18 cellular contexts compared by ENCODE assay signal in genomic region chr10:97140284-97140846, GRCh38. TPM values are rescaled to one million over a fixed set of nuclear protein-coding genes. Genes with fewer than 3 reads are reported as not detected.
A peak's percentile ranks its signal among the peaks of the same experiment; 100 is the strongest.
DNase-seq lines count a peak whose midpoint lies in the region; TF ChIP-seq lines count a peak whose summit lies in the region.
"Had no signal": no experiment of that assay in that cellular context is flagged by ENCODE, and none has a peak within 500 bp of the region (broad histone marks: within the 10 kb centered on the region; RNA-seq: fewer than 3 reads in every experiment).

No MANE protein-coding gene starts in this region.

- H3K27ac Mint-ChIP-seq in brain (peak overlapping the region; percentile 5 to 98 (median 94)), nephron (peak overlapping the region in 2 of 3 experiments; percentile 32 to 50)
- no peak overlapping the region for H3K27ac Mint-ChIP-seq in activated naive CD8-positive, alpha-beta T cell treated with anti-CD3 and anti-CD28 coated beads for 36 hours

- peaks cover 0 to 10% (median 0%) of the 10 kb centered on the region in 5 experiments for H3K9me3 Mint-ChIP-seq in brain
- no peaks in the 10 kb centered on the region for H3K9me3 Mint-ChIP-seq in nephron
- no peaks in the 10 kb centered on the region for H3K9me3 Mint-ChIP-seq in activated naive CD8-positive, alpha-beta T cell treated with anti-CD3 and anti-CD28 coated beads for 36 hours

- H3K27me3 Mint-ChIP-seq in brain (peaks cover 29% of the 10 kb centered on the region), nephron (ENCODE audit: low read depth) (peaks cover 29% of the 10 kb centered on the region)
- H3K27me3 Mint-ChIP-seq in activated naive CD8-positive, alpha-beta T cell treated with anti-CD3 and anti-CD28 coated beads for 36 hours: peaks cover 23% of the 10 kb centered on the region

- peak overlapping the region in 4 of 5 experiments; percentile 11 to 70 (median 34) for H3K4me3 Mint-ChIP-seq in brain
- H3K4me3 Mint-ChIP-seq in nephron: peak overlapping the region in 1 of 3 experiments; percentile 2
- no peak overlapping the region for H3K4me3 Mint-ChIP-seq in activated naive CD8-positive, alpha-beta T cell treated with anti-CD3 and anti-CD28 coated beads for 36 hours

- H3K4me1 Mint-ChIP-seq in brain: peaks cover 71% of the 10 kb centered on the region
- peaks cover 24% of the 10 kb centered on the region for H3K4me1 Mint-ChIP-seq in nephron
- no peaks in the 10 kb centered on the region for H3K4me1 Mint-ChIP-seq in activated naive CD8-positive, alpha-beta T cell treated with anti-CD3 and anti-CD28 coated beads for 36 hours

- TF ChIP-seq CTCF in brain (conservative IDR thresholded peaks at IDR 0.05) (no peak), nephron (IDR thresholded peaks at IDR 0.05; ENCODE audit: unreplicated experiment in 3 of 3) (no peak)

- DNase-seq in ELF-1 (ENCODE audit: low read depth, low spot score): peak; percentile 34
- DNase-seq in MV-4-11 (lab: John Stamatoyannopoulos, UW): peak; percentile 25
- no peak for DNase-seq in stimulated activated CD4-positive, alpha-beta T cell treated with anti-CD3 and anti-CD28 coated beads, Interleukin-2, amount 100 ng/mL, for 48 hours
- DNase-seq in activated CD4-positive, alpha-beta T cell treated with anti-CD3 and anti-CD28 coated beads for 48 hours: no peak
- DNase-seq in activated naive CD8-positive, alpha-beta T cell treated with anti-CD3 and anti-CD28 coated beads for 36 hours: no peak
- DNase-seq in NCI-H748 treated with DMSO at 0.1 percent for 48 hours (lab: John Stamatoyannopoulos, UW): no peak
- DNase-seq: activated effector memory CD4-positive, alpha-beta T cell treated with Interleukin-2 at 50 U/mL for 16 hours; COR-L47; erythroblast; GF-D8; mucosa of descending colon; NCI-H1417 treated with DMSO at 0.1 percent for 48 hours; NCI-H345; posterior cingulate gyrus; stimulated activated CD4-positive, alpha-beta T cell treated with anti-CD3 and anti-CD28 coated beads, Interleukin-12 subunit alpha, Interleukin-12 subunit beta, amount 100 ng/mL, for 4 hours; stimulated activated naive CD8-positive, alpha-beta T cell treated with anti-CD3 and anti-CD28 coated beads, Interleukin-15, Interleukin-2, amounts not matched to agents 100 U/mL and 50 U/mL, for 24 hours had no signal

- H3K36me3 Mint-ChIP-seq in brain: peaks cover 30% of the 10 kb centered on the region
- no peaks in the 10 kb centered on the region for H3K36me3 Mint-ChIP-seq in nephron (ENCODE audit: low read depth)
- H3K36me3 Mint-ChIP-seq in activated naive CD8-positive, alpha-beta T cell treated with anti-CD3 and anti-CD28 coated beads for 36 hours: no peaks in the 10 kb centered on the region

RNA-seq across cellular contexts. Expression of gene SLIT1, which starts 45.4 kb away (rescaled TPM):
- polyA plus RNA-seq in brain (ENCODE audit: insufficient read depth, low read depth, low replicate concordance): 24.9 TPM
- under 1 TPM; 0.08 to 0.27 TPM for total RNA-seq in activated naive CD8-positive, alpha-beta T cell treated with anti-CD3 and anti-CD28 coated beads for 36 hours

Comparison
In these comparisons a context has a peak if more than half of its experiments do, and no peak if none do; other contexts are left out.
1. DNase-seq: peak in ELF-1 (single experiment) and MV-4-11 (single experiment); none in stimulated activated CD4-positive, alpha-beta T cell treated with anti-CD3 and anti-CD28 coated beads, Interleukin-2, amount 100 ng/mL, for 48 hours (0 of 2), activated CD4-positive, alpha-beta T cell treated with anti-CD3 and anti-CD28 coated beads for 48 hours (single experiment), activated naive CD8-positive, alpha-beta T cell treated with anti-CD3 and anti-CD28 coated beads for 36 hours (single experiment) and NCI-H748 treated with DMSO at 0.1 percent for 48 hours (single experiment).